Comparison of ENCODE assay signal across 10 cellular contexts in the genomic region with DNA sequence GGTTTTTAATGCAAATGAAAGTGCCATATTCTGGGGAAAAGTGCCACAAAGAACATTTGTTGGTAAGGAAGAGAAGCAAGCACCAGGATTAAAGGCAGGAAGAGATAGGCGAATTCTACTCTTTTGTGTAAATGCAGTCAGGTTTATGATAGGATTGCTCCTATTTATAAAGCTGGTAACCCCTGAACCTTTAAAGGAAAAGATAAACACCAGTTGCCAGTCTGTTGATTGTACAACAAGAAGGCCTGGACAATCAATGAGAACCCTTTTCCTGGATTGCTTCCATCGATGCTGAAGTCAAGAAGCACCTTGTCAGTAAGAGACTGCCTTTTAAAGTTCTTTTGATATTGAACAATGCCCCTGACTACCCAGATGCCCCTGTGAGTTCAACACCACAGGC.
"Had no signal": no experiment of that assay in that cellular context is flagged by ENCODE, and none has a peak within 500 bp of the region (broad histone marks: within the 10 kb centered on the region; RNA-seq: fewer than 3 reads in every experiment).

No MANE protein-coding gene starts in this region.

- H2AFZ ChIP-seq: GM23248 had no signal

- H3K4me3 Mint-ChIP-seq: H9, HFFc6, IgD-negative memory B cell had no signal

- H3K27me3 Mint-ChIP-seq: IgD-negative memory B cell had no signal

- H3K36me3 Mint-ChIP-seq: IgD-negative memory B cell had no signal

- H3K27ac Mint-ChIP-seq: H9, HFFc6, IgD-negative memory B cell had no signal

- DNase-seq: GM23248, GOT3, H9, HCEC 1CT, HFFc6, KBM-7 had no signal

- H3K9me3 Mint-ChIP-seq: HFFc6 had no signal

- FAIRE-seq: H54, HepG2 had no signal

- H3K9ac ChIP-seq: GM23248 had no signal

- H3K4me3 ChIP-seq: GM23248 had no signal

- H3K27ac ChIP-seq: GM23248, HL-60 had no signal
